5 cellular contexts compared by ENCODE assay signal in genomic region chr1:79232831-79233230, GRCh38.
"Had no signal": no experiment of that assay in that cellular context is flagged by ENCODE, and none has a peak within 500 bp of the region (broad histone marks: within the 10 kb centered on the region; RNA-seq: fewer than 3 reads in every experiment).

No MANE protein-coding gene starts in this region.

- H3K4me2 ChIP-seq: GM23338 had no signal

- H2AFZ ChIP-seq: GM23338 had no signal

- H3K4me3 ChIP-seq: GM23338 had no signal

- DNase-seq: H9, HCEC 1CT had no signal

- H3K27ac ChIP-seq: HL-60 had no signal

- ATAC-seq: GM23338, HepG2 had no signal
